25 cellular contexts compared by ENCODE assay signal in genomic region chr17:18999394-18999793, GRCh38. TPM values are rescaled to one million over a fixed set of nuclear protein-coding genes. Genes with fewer than 3 reads are reported as not detected.
DNase-seq lines count a peak whose midpoint lies in the region; ATAC-seq and TF ChIP-seq lines count a peak whose summit lies in the region.
"Had no signal": no experiment of that assay in that cellular context is flagged by ENCODE, and none has a peak within 500 bp of the region (broad histone marks: within the 10 kb centered on the region; RNA-seq: fewer than 3 reads in every experiment).

No MANE protein-coding gene starts in this region.

- DNase-seq in Right ventricle myocardium inferior (ENCODE audit: missing footprints) (peak; percentile 37), Right ventricle myocardium superior (no peak), RWPE2 (ENCODE audit: low spot score) (no peak), hepatocyte (ENCODE audit: low spot score) (no peak), type B pancreatic cell (ENCODE audit: extremely low spot score, unreplicated experiment) (no peak), NOMO-1 treated with DMSO at 0.1 percent for 48 hours (lab: John Stamatoyannopoulos, UW; ENCODE audit: unreplicated experiment) (no peak), nucleus accumbens (lab: John Stamatoyannopoulos, UW) (no peak), SKM-1 treated with dmso at 0.1 percent for 144 hours (lab: John Stamatoyannopoulos, UW; ENCODE audit: unreplicated experiment) (no peak)
- DNase-seq: 8988T, Calu3, DND-41, GOT3, HFFc6, NCI-H1048, NCI-H1417, NCI-H1694, NCI-H2029 treated with DMSO at 0.1 percent for 48 hours, NCI-H526 treated with DMSO at 0.1 percent for 48 hours, SJCRH30 had no signal

- no peak overlapping the region for H3K4me3 Mint-ChIP-seq in type B pancreatic cell
- H3K4me3 Mint-ChIP-seq: HFFc6 had no signal

- H3K4me1 Mint-ChIP-seq in type B pancreatic cell (ENCODE audit: unreplicated experiment): peaks cover 7% of the 10 kb centered on the region

- over 99% methylated on average over 8 of the region's 8 CpGs for WGBS in hepatocyte (ENCODE audit: low lambda C conversion rate, missing lambda C conversion rate)

- no peak for TF ChIP-seq CTCF in RWPE2 (IDR thresholded peaks at IDR 0.05; ENCODE audit: poor library complexity, severe bottlenecking)
- no peak for TF ChIP-seq CTCF in hepatocyte (IDR thresholded peaks at IDR 0.05; ENCODE audit: poor library complexity)
- no peak for TF ChIP-seq CTCF in type B pancreatic cell (conservative IDR thresholded peaks at IDR 0.05)

- peaks cover 26% of the 10 kb centered on the region for H3K4me1 ChIP-seq in RWPE2 (ENCODE audit: insufficient read depth, poor library complexity, severe bottlenecking)
- peaks cover 35% of the 10 kb centered on the region for H3K4me1 ChIP-seq in hepatocyte (ENCODE audit: insufficient read depth)
- H3K4me1 ChIP-seq: HAP-1 had no signal

- peak overlapping the region; percentile 91 for H3K27ac Mint-ChIP-seq in type B pancreatic cell
- H3K27ac Mint-ChIP-seq: HFFc6, IgD-negative memory B cell had no signal

- H3K27me3 ChIP-seq in RWPE2 (ENCODE audit: insufficient read depth, poor library complexity, severe bottlenecking): no peaks in the 10 kb centered on the region
- no peaks in the 10 kb centered on the region for H3K27me3 ChIP-seq in hepatocyte
- H3K27me3 ChIP-seq: SJCRH30 had no signal

- intact Hi-C loops in Right ventricle myocardium inferior (cut with DNase I): no loop called here
- intact Hi-C loops in Right ventricle myocardium superior (cut with DNase I): no loop called here

- ATAC-seq in Right ventricle myocardium inferior (no peak), Right ventricle myocardium superior (ENCODE audit: poor library complexity) (no peak), RWPE2 (ENCODE audit: low read depth) (no peak)
- ATAC-seq: Panc1 had no signal

- H3K36me3 Mint-ChIP-seq in type B pancreatic cell: peaks cover 7% of the 10 kb centered on the region

- H3K9me2 ChIP-seq in hepatocyte (replicated peaks; ENCODE audit: insufficient read depth): no peaks in the 10 kb centered on the region

- H3K9me3 Mint-ChIP-seq in type B pancreatic cell: peaks cover 6% of the 10 kb centered on the region

- H2AFZ ChIP-seq in hepatocyte: no peak overlapping the region

- H4K20me1 ChIP-seq in hepatocyte (ENCODE audit: insufficient read depth, poor library complexity, severe bottlenecking): peaks cover 27% of the 10 kb centered on the region

- H3K79me2 ChIP-seq in hepatocyte: peaks cover 86% of the 10 kb centered on the region

- H3K36me3 ChIP-seq in RWPE2 (ENCODE audit: low read depth) (peaks cover 83% of the 10 kb centered on the region), hepatocyte (replicated peaks; ENCODE audit: insufficient read depth, low read depth) (no peaks in the 10 kb centered on the region)
- H3K36me3 ChIP-seq: HAP-1, SJCRH30 had no signal

- H3K9me3 ChIP-seq in RWPE2 (ENCODE audit: severe bottlenecking): peaks cover 5% of the 10 kb centered on the region
- peaks cover 10% of the 10 kb centered on the region for H3K9me3 ChIP-seq in hepatocyte (ENCODE audit: low read depth)

- no peak overlapping the region for H3K4me2 ChIP-seq in hepatocyte
- H3K4me2 ChIP-seq: KMS-11 had no signal

- H3K27ac ChIP-seq in RWPE2 (ENCODE audit: poor library complexity, severe bottlenecking) (peak overlapping the region; percentile 84), hepatocyte (peak overlapping the region; percentile 86)
- H3K27ac ChIP-seq: KMS-11, SJCRH30 had no signal

- no peaks in the 10 kb centered on the region for H3K27me3 Mint-ChIP-seq in type B pancreatic cell
- H3K27me3 Mint-ChIP-seq: IgD-negative memory B cell had no signal

- H3K4me3 ChIP-seq in RWPE2 (ENCODE audit: severe bottlenecking) (no peak overlapping the region), hepatocyte (no peak overlapping the region)
- H3K4me3 ChIP-seq: HAP-1, SJCRH30 had no signal

RNA-seq across cellular contexts. Expression of gene FAM83G, which starts 5.2 kb away (rescaled TPM):
- total RNA-seq in Right ventricle myocardium inferior: 2.7 TPM
- 1.9 TPM for total RNA-seq in Right ventricle myocardium superior
- total RNA-seq in hepatocyte: 19.3 and 25.4 TPM in 2 replicates
- 13.9 and 14.7 TPM in 2 replicates for polyA plus RNA-seq in hepatocyte
- total RNA-seq in type B pancreatic cell (ENCODE audit: low replicate concordance): 8.3 and 18.5 TPM in 2 replicates

RNA-seq across cellular contexts. Expression of gene GRAP, which starts 47.4 kb away (rescaled TPM):
- total RNA-seq in Right ventricle myocardium inferior (2.0 TPM), Right ventricle myocardium superior (2.0 TPM), hepatocyte (1.3 TPM in 1 of 2 replicates, not detected in the other), type B pancreatic cell (ENCODE audit: low replicate concordance) (0.22 TPM in 1 of 2 replicates, not detected in the other)
- 0.54 and 0.81 TPM in 2 replicates for polyA plus RNA-seq in hepatocyte
- total RNA-seq: Calu3, NCI-H460 had no signal

RNA-seq across cellular contexts. Expression of gene SLC5A10, which starts 47.4 kb away (rescaled TPM):
- total RNA-seq in Right ventricle myocardium inferior: not detected
- total RNA-seq in Right ventricle myocardium superior: not detected
- not detected in 2 replicates for total RNA-seq in hepatocyte
- 0.22 TPM in 1 of 2 replicates, not detected in the other for polyA plus RNA-seq in hepatocyte
- 0.19 TPM in 1 of 2 replicates, not detected in the other for total RNA-seq in type B pancreatic cell (ENCODE audit: low replicate concordance)
- total RNA-seq: Calu3, HFFc6, NCI-H460, OCI-LY7, SJCRH30 had no signal
